ENCODE assay signal across 12 cellular contexts in genomic region chr7:90661290-90662151, GRCh38.
DNase-seq lines count a peak whose midpoint lies in the region; ATAC-seq, FAIRE-seq and TF ChIP-seq lines count a peak whose summit lies in the region.
"Had no signal": no experiment of that assay in that cellular context is flagged by ENCODE, and none has a peak within 500 bp of the region (broad histone marks: within the 10 kb centered on the region; RNA-seq: fewer than 3 reads in every experiment).

No MANE protein-coding gene starts in this region.

- TF ChIP-seq CTCF in choroid plexus epithelial cell (conservative IDR thresholded peaks at IDR 0.05; ENCODE audit: low read depth, low read length): no peak
- no peak for TF ChIP-seq CTCF in GM20000 (IDR thresholded peaks at IDR 0.05; ENCODE audit: extremely low read depth, missing control alignments)

- ATAC-seq in GM19023 (IDR thresholded peaks at IDR 0.05; ENCODE audit: unreplicated experiment): peak; percentile 31
- peak; percentile 9 for ATAC-seq in HG03196 (IDR thresholded peaks at IDR 0.05; ENCODE audit: unreplicated experiment)

- H3K4me3 ChIP-seq in choroid plexus epithelial cell (ENCODE audit: low read depth, low read length) (no peak overlapping the region), mesodermal cell (ENCODE audit: extremely low read depth, insufficient read depth, low read length, poor library complexity, severe bottlenecking) (no peak overlapping the region)
- H3K4me3 ChIP-seq: sigmoid colon had no signal

- 71 to 76% methylated on average over 4 to 5 of the region's 6 CpGs for WGBS in mesodermal cell (ENCODE audit: insufficient coverage in 2 of 2), 2 experiments

- no peaks in the 10 kb centered on the region for H3K9me3 ChIP-seq in mesodermal cell (ENCODE audit: control insufficient read depth, low read length)
- H3K9me3 ChIP-seq: sigmoid colon had no signal

- H3K4me1 ChIP-seq in mesodermal cell (ENCODE audit: control insufficient read depth, insufficient read depth, low read length, poor library complexity, severe bottlenecking): peaks cover 12% of the 10 kb centered on the region

- FAIRE-seq in HTR-8/SVneo (lab: Jason Lieb, UNC): no peak

- H3K27ac ChIP-seq in mesodermal cell (ENCODE audit: low read depth, low read length, severe bottlenecking): peak overlapping the region; percentile 2
- H3K27ac ChIP-seq: sigmoid colon had no signal

- DNase-seq in choroid plexus epithelial cell (ENCODE audit: low read depth) (peak; percentile 29), HTR-8/SVneo (ENCODE audit: insufficient read length, low spot score) (no peak), GM20000 (ENCODE audit: low spot score) (no peak)
- DNase-seq in activated CD8-positive, alpha-beta memory T cell treated with anti-CD3 and anti-CD28 coated beads, Interleukin-2, amount 50 U/mL, for 4 hours: no peak
- DNase-seq in activated CD8-positive, alpha-beta memory T cell treated with anti-CD3 and anti-CD28 coated beads for 24 hours: no peak
- DNase-seq: activated CD4-positive, alpha-beta T cell treated with anti-CD3 and anti-CD28 coated beads for 4 hours; NCI-H1930; SHP77; sigmoid colon had no signal

- no peaks in the 10 kb centered on the region for H3K36me3 ChIP-seq in mesodermal cell (ENCODE audit: control insufficient read depth, insufficient read depth, low read length)
- H3K36me3 ChIP-seq: sigmoid colon had no signal
